Comparison of ENCODE assay signal across 8 cellular contexts in genomic region chr14:104687601-104688504, GRCh38.
DNase-seq lines count a peak whose midpoint lies in the region; ATAC-seq, FAIRE-seq and TF ChIP-seq lines count a peak whose summit lies in the region.

No MANE protein-coding gene starts in this region.

- peak overlapping the region; percentile 89 to 93 for H3K27ac ChIP-seq in coronary artery

- H3K36me3 ChIP-seq in mucosa of stomach (ENCODE audit: control insufficient read depth, insufficient read depth, low read length) = no peaks in the 10 kb centered on the region

- peak overlapping the region; percentile 74 for H3K9ac ChIP-seq in mucosa of stomach (ENCODE audit: low read length)

- no peak for TF ChIP-seq CTCF in coronary artery (IDR thresholded peaks at IDR 0.05)

- no peaks in the 10 kb centered on the region for H3K9me3 ChIP-seq in mucosa of stomach (ENCODE audit: control insufficient read depth, low read length)

- H3K4me1 ChIP-seq in mucosa of stomach (ENCODE audit: control insufficient read depth, insufficient read depth, low read length) = peaks cover 59% of the 10 kb centered on the region

- no peak for FAIRE-seq in GM19239 (lab: Jason Lieb, UNC)

- H3K27me3 ChIP-seq in mucosa of stomach (ENCODE audit: control insufficient read depth, insufficient read depth, low read length) = no peaks in the 10 kb centered on the region

- DNase-seq in ELF-1 (ENCODE audit: low read depth, low spot score) (peak; percentile 94), NCI-H510A (lab: John Stamatoyannopoulos, UW) (peak; percentile 76), coronary artery (ENCODE audit: low spot score) (no peak), GM19239 (ENCODE audit: insufficient read length, low spot score) (no peak)
- no peak for DNase-seq in stimulated activated CD4-positive, alpha-beta T cell treated with anti-CD3 and anti-CD28 coated beads, Interleukin-15, amount 100 ng/mL, for 24 hours
- no peak for DNase-seq in activated CD4-positive, CD25-positive, alpha-beta regulatory T cell treated with anti-CD3 and anti-CD28 coated beads, Interleukin-2, amount 50 U/mL, for 72 hours

- no peak for ATAC-seq in activated CD4-positive, CD25-positive, alpha-beta regulatory T cell treated with anti-CD3 and anti-CD28 coated beads, Interleukin-2, amount 50 U/mL, for 24 hours

- H3K4me3 ChIP-seq in coronary artery (peak overlapping the region; percentile 98), mucosa of stomach (ENCODE audit: low read length) (peak overlapping the region; percentile 20)

Comparison
In these comparisons a context has a peak if more than half of its experiments do, and no peak if none do; other contexts are left out.
1. DNase-seq: peak in ELF-1 (single experiment) and NCI-H510A (single experiment); none in coronary artery (single experiment), GM19239 (single experiment), stimulated activated CD4-positive, alpha-beta T cell treated with anti-CD3 and anti-CD28 coated beads, Interleukin-15, amount 100 ng/mL, for 24 hours (single experiment) and activated CD4-positive, CD25-positive, alpha-beta regulatory T cell treated with anti-CD3 and anti-CD28 coated beads, Interleukin-2, amount 50 U/mL, for 72 hours (single experiment).